In the genomic region with DNA sequence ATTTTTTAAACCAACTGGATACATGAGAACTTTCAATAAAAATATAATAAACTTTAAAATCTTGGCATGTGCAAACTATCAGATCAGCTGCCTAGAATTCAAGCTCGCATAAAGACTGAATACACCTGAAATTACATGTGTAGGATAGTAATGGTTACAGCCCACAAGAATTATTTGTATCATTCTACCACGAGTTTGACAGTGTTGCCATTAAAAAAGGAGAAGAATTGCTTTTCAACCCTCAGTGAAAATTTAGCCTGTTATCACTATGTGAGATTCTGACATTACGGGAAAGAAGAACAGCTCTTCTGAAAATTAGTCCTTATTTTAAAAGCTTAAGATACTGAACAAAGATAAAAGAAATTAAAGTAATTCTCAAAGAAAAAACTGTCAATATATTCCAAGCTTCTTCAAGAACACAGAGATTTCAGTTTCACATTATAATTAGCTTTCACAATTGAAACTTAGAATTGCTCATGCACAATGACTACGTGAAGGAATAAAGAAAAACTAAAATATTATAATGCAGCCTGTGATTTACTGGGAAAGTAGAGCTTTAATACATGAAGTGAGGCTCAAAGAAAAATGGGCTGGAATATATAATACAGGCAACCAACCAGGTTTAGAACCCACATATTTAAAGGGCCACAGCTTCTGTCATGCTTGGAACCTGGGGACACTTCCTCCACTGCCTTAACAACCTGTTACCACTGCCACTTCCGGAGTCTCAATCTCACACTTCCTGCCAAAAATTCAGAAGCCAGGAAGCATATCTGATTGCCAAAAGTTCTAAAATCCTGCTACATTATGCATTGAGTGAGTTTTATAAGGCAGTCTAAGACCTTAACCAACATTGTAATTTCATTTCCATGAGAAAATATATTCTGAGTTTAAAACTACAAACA, we compare ENCODE assay signal across 8 cellular contexts. TPM values are rescaled to one million over a fixed set of nuclear protein-coding genes. Genes with fewer than 3 reads are reported as not detected.
DNase-seq lines count a peak whose midpoint lies in the region; ATAC-seq and TF ChIP-seq lines count a peak whose summit lies in the region.

No MANE protein-coding gene starts in this region.

- intact Hi-C loops in CD8-positive, alpha-beta T cell (cut with DNase I, micrococcal nuclease): loop anchor here in 1 of 2 experiments (2.0 kb wide), 1 partner anchor 22 kb away; no protein-coding TSS in a partner anchor

- peak overlapping the region; percentile 25 for H3K4me3 ChIP-seq in CD8-positive, alpha-beta T cell (ENCODE audit: low read depth, low read length)
- H3K4me3 ChIP-seq in HAP-1: no peak overlapping the region

- H3K9me3 Mint-ChIP-seq in CD8-positive, alpha-beta T cell: no peaks in the 10 kb centered on the region
- no peaks in the 10 kb centered on the region for H3K9me3 Mint-ChIP-seq in activated naive CD4-positive, alpha-beta T cell treated with anti-CD3 and anti-CD28 coated beads, Interleukin-2, amount 10 ng/mL, durations not matched to agents 7 days and 5 days

- H3K27ac Mint-ChIP-seq in CD8-positive, alpha-beta T cell: peak overlapping the region; percentile 92
- H3K27ac Mint-ChIP-seq in activated naive CD4-positive, alpha-beta T cell treated with anti-CD3 and anti-CD28 coated beads, Interleukin-2, amount 10 ng/mL, durations not matched to agents 7 days and 5 days: peak overlapping the region; percentile 92

- H3K36me3 Mint-ChIP-seq in CD8-positive, alpha-beta T cell: peaks cover 8% of the 10 kb centered on the region
- peaks cover 13% of the 10 kb centered on the region for H3K36me3 Mint-ChIP-seq in activated naive CD4-positive, alpha-beta T cell treated with anti-CD3 and anti-CD28 coated beads, Interleukin-2, amount 10 ng/mL, durations not matched to agents 7 days and 5 days

- DNase-seq in CD8-positive, alpha-beta T cell: peak in 6 of 7 experiments; percentile 26 to 63 (median 39)
- DNase-seq in activated naive CD4-positive, alpha-beta T cell treated with anti-CD3 and anti-CD28 coated beads, Interleukin-2, amount 10 ng/mL, durations not matched to agents 7 days and 5 days: peak; percentile 70
- DNase-seq in SK-N-DZ (ENCODE audit: low spot score) (no peak), NCI-H1417 (lab: John Stamatoyannopoulos, UW) (no peak), HAP-1 (ENCODE audit: low spot score in 2 of 2) (no peak)
- DNase-seq in activated CD8-positive, alpha-beta memory T cell treated with anti-CD3 and anti-CD28 coated beads for 24 hours: no peak

- ATAC-seq in CD8-positive, alpha-beta T cell: peak; percentile 97
- ATAC-seq in GM19463 (IDR thresholded peaks at IDR 0.05; ENCODE audit: unreplicated experiment) (peak; percentile 90), HG03432 (IDR thresholded peaks at IDR 0.05; ENCODE audit: unreplicated experiment) (peak; percentile 97)

- H3K4me1 ChIP-seq in CD8-positive, alpha-beta T cell (ENCODE audit: insufficient read depth, low read length): peaks cover 49% of the 10 kb centered on the region
- H3K4me1 ChIP-seq in HAP-1: no peaks in the 10 kb centered on the region

- H3K27ac ChIP-seq in CD8-positive, alpha-beta T cell (ENCODE audit: low read depth, low read length): peak overlapping the region; percentile 31

- CTCF ChIA-PET in CD8-positive, alpha-beta T cell (lab: Charles Lee): interaction anchor here (0.9 to 2.5 kb wide), 7 partner anchors 10 to 73 kb away, joined by 3 to 14 read pairs (median 5); partner anchors contain the start of gene TPK1
- CTCF ChIA-PET in activated naive CD4-positive, alpha-beta T cell treated with anti-CD3 and anti-CD28 coated beads, Interleukin-2, amount 10 ng/mL, durations not matched to agents 7 days and 5 days (lab: Charles Lee): interaction anchor here (0.6 to 2.6 kb wide), 6 partner anchors 16 to 76 kb away, joined by 3 to 14 read pairs (median 4); partner anchors contain the start of gene TPK1

- POLR2A ChIA-PET in CD8-positive, alpha-beta T cell (lab: Charles Lee): interaction anchor here (0.6 to 6.4 kb wide), 6 partner anchors 9 to 103 kb away, joined by 3 to 104 read pairs (median 3); partner anchors contain the start of gene TPK1

- H3K36me3 ChIP-seq in CD8-positive, alpha-beta T cell (ENCODE audit: insufficient read depth, low read length): no peaks in the 10 kb centered on the region
- H3K36me3 ChIP-seq in HAP-1 (replicated peaks): no peaks in the 10 kb centered on the region

- in situ Hi-C loops in HAP-1 (cut with MboI; ENCODE audit: low sequenced_read_pairs): no loop called here

- H3K4me3 Mint-ChIP-seq in CD8-positive, alpha-beta T cell: peak overlapping the region; percentile 74
- peak overlapping the region; percentile 49 for H3K4me3 Mint-ChIP-seq in activated naive CD4-positive, alpha-beta T cell treated with anti-CD3 and anti-CD28 coated beads, Interleukin-2, amount 10 ng/mL, durations not matched to agents 7 days and 5 days

- no peaks in the 10 kb centered on the region for H3K9me3 ChIP-seq in CD8-positive, alpha-beta T cell (ENCODE audit: low read length)
- H3K9me3 ChIP-seq in HAP-1: no peaks in the 10 kb centered on the region

- peaks cover 69% of the 10 kb centered on the region for H3K4me1 Mint-ChIP-seq in CD8-positive, alpha-beta T cell (ENCODE audit: low read depth)
- H3K4me1 Mint-ChIP-seq in activated naive CD4-positive, alpha-beta T cell treated with anti-CD3 and anti-CD28 coated beads, Interleukin-2, amount 10 ng/mL, durations not matched to agents 7 days and 5 days: peaks cover 46% of the 10 kb centered on the region

- TF ChIP-seq CTCF in CD8-positive, alpha-beta T cell (IDR thresholded peaks at IDR 0.05): no peak

- no peaks in the 10 kb centered on the region for H3K27me3 ChIP-seq in CD8-positive, alpha-beta T cell (ENCODE audit: insufficient read depth, low read length)
- H3K27me3 ChIP-seq in HAP-1 (ENCODE audit: low read depth): no peaks in the 10 kb centered on the region

- H3K27me3 Mint-ChIP-seq in CD8-positive, alpha-beta T cell (ENCODE audit: low read depth): no peaks in the 10 kb centered on the region
- H3K27me3 Mint-ChIP-seq in activated naive CD4-positive, alpha-beta T cell treated with anti-CD3 and anti-CD28 coated beads, Interleukin-2, amount 10 ng/mL, durations not matched to agents 7 days and 5 days: no peaks in the 10 kb centered on the region

RNA-seq across cellular contexts. Expression of gene TPK1, which starts 23.2 kb away (rescaled TPM):
- total RNA-seq in CD8-positive, alpha-beta T cell: 10 to 100 TPM; 14.7 to 15.1 TPM
- 1.5 and 1.6 TPM in 2 replicates for polyA plus RNA-seq in SK-N-DZ (2014; cell fraction: cytosol; rRNA removed)
- polyA plus RNA-seq in SK-N-DZ (2014; cell fraction: nucleus; rRNA removed): 0.46 and 0.61 TPM in 2 replicates

Comparison
In these comparisons a context has a peak if more than half of its experiments do, and no peak if none do; other contexts are left out.
1. DNase-seq: peak in CD8-positive, alpha-beta T cell (6 of 7) and activated naive CD4-positive, alpha-beta T cell treated with anti-CD3 and anti-CD28 coated beads, Interleukin-2, amount 10 ng/mL, durations not matched to agents 7 days and 5 days (single experiment); none in SK-N-DZ (single experiment), NCI-H1417 (0 of 3), HAP-1 (0 of 2) and activated CD8-positive, alpha-beta memory T cell treated with anti-CD3 and anti-CD28 coated beads for 24 hours (single experiment).
2. Peak in every context shown above with its lines, with median percentiles within 50 percentile points of each other: ATAC-seq.